ENCODE assay signal across 2 cellular contexts in the genomic region with DNA sequence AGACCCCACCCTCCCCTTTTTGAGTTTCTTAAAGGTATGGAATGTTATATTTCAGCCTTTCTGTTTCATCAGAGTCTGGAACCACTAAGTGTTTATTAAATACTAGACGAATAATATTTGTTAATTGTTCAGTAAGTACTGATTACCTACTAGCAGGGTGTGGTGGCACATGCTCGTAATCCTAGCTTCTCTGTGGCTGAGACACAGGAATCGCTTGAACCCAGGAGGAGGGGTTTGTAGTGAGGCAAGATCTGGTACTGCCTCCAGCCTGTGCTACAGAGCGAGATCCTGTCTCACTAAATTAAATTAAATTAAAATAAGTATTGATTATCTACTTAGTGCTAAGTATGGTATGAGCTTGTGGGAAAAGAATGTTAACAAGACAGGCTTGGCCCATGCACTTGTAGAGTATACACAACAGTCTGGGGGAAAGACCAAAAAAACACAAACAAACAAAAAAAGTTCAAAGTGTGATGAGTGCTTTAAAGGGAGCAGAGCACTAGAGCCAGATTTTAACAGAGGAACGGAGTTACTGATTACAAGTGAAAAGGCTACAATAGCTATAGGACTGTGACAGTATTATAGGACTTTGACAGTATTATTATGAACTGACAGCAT.
TF ChIP-seq lines count a peak whose summit lies in the region.

No MANE protein-coding gene starts in this region.

TF ChIP-seq in IMR-90, 13 proteins besides CTCF, POLR2A, EP300 and RAD21:
- TF ChIP-seq MXI1 (IDR thresholded peaks at IDR 0.05; ENCODE audit: borderline replicate concordance, low read depth, low read length), result no peak
- no peak for TF ChIP-seq NFE2L2 (IDR thresholded peaks at IDR 0.05; ENCODE audit: low read depth, low read length)
- no peak for TF ChIP-seq FOS (IDR thresholded peaks at IDR 0.05; ENCODE audit: low read depth, low read length)
- no peak for TF ChIP-seq SMC3 (IDR thresholded peaks at IDR 0.05; ENCODE audit: low read depth, low read length)
- TF ChIP-seq RFX5 (IDR thresholded peaks at IDR 0.05; ENCODE audit: low read depth, low read length), result no peak
- no peak for TF ChIP-seq ELK1 (IDR thresholded peaks at IDR 0.05; ENCODE audit: borderline replicate concordance, low read depth, low read length)
- no peak for TF ChIP-seq CEBPB (IDR thresholded peaks at IDR 0.05; ENCODE audit: low read depth, low read length)
- no peak for TF ChIP-seq RCOR1 (IDR thresholded peaks at IDR 0.05; ENCODE audit: insufficient replicate concordance, low read length)
- TF ChIP-seq USF2 (IDR thresholded peaks at IDR 0.05; ENCODE audit: low read depth, low read length), result no peak
- TF ChIP-seq MAFK (IDR thresholded peaks at IDR 0.05; ENCODE audit: low read depth, low read length), result no peak
- TF ChIP-seq CHD1 (IDR thresholded peaks at IDR 0.05; ENCODE audit: low read depth, low read length), result no peak
- no peak for TF ChIP-seq BHLHE40 (IDR thresholded peaks at IDR 0.05; ENCODE audit: low read depth, low read length)
- TF ChIP-seq MAZ (IDR thresholded peaks at IDR 0.05; ENCODE audit: borderline replicate concordance, low read depth, low read length), result no peak

TF ChIP-seq in GM12878, 131 proteins besides CTCF, POLR2A, EP300 and RAD21:
- TF ChIP-seq, protein P1, sequence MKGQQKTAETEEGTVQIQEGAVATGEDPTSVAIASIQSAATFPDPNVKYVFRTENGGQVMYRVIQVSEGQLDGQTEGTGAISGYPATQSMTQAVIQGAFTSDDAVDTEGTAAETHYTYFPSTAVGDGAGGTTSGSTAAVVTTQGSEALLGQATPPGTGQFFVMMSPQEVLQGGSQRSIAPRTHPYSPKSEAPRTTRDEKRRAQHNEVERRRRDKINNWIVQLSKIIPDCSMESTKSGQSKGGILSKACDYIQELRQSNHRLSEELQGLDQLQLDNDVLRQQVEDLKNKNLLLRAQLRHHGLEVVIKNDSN (IDR thresholded peaks at IDR 0.05; ENCODE audit: borderline replicate concordance, extremely low read length, insufficient read depth, low read depth, low read length), result no peak
- TF ChIP-seq SIN3A (IDR thresholded peaks at IDR 0.05; ENCODE audit: low read depth, low read length) (no peak), POU2F2 (IDR thresholded peaks at IDR 0.05; ENCODE audit: borderline replicate concordance, low read depth, low read length) (no peak), PKNOX1 (IDR thresholded peaks at IDR 0.05) (no peak), ZNF217 (IDR thresholded peaks at IDR 0.05) (no peak), CEBPB (IDR thresholded peaks at IDR 0.05; ENCODE audit: borderline replicate concordance in 1 of 2, low read depth in 2 of 2, low read length in 2 of 2) (no peak), RB1 (IDR thresholded peaks at IDR 0.05; ENCODE audit: borderline replicate concordance) (no peak), MYC (IDR thresholded peaks at IDR 0.05; ENCODE audit: insufficient read depth, insufficient read length, insufficient replicate concordance, low read length, severe bottlenecking) (no peak), PBX3 (IDR thresholded peaks at IDR 0.05; ENCODE audit: insufficient replicate concordance, low read depth, low read length) (no peak), ZBTB40 (IDR thresholded peaks at IDR 0.05; ENCODE audit: borderline replicate concordance) (no peak), USF2 (IDR thresholded peaks at IDR 0.05; ENCODE audit: borderline replicate concordance, low read depth, low read length) (no peak; the same call in 1 of the 2 replicates), NBN (IDR thresholded peaks at IDR 0.05) (no peak), ZNF384 (IDR thresholded peaks at IDR 0.05; ENCODE audit: borderline replicate concordance, low read depth, low read length) (no peak), SMAD5 (IDR thresholded peaks at IDR 0.05; ENCODE audit: low read depth) (no peak), GATAD2B (conservative IDR thresholded peaks at IDR 0.05; ENCODE audit: low read depth) (no peak), PAX5 (IDR thresholded peaks at IDR 0.05; ENCODE audit: borderline replicate concordance, low read depth, low read length) (no peak), BCLAF1 (IDR thresholded peaks at IDR 0.05) (no peak), NFXL1 (IDR thresholded peaks at IDR 0.05; ENCODE audit: borderline replicate concordance) (no peak)
- TF ChIP-seq, protein P2, sequence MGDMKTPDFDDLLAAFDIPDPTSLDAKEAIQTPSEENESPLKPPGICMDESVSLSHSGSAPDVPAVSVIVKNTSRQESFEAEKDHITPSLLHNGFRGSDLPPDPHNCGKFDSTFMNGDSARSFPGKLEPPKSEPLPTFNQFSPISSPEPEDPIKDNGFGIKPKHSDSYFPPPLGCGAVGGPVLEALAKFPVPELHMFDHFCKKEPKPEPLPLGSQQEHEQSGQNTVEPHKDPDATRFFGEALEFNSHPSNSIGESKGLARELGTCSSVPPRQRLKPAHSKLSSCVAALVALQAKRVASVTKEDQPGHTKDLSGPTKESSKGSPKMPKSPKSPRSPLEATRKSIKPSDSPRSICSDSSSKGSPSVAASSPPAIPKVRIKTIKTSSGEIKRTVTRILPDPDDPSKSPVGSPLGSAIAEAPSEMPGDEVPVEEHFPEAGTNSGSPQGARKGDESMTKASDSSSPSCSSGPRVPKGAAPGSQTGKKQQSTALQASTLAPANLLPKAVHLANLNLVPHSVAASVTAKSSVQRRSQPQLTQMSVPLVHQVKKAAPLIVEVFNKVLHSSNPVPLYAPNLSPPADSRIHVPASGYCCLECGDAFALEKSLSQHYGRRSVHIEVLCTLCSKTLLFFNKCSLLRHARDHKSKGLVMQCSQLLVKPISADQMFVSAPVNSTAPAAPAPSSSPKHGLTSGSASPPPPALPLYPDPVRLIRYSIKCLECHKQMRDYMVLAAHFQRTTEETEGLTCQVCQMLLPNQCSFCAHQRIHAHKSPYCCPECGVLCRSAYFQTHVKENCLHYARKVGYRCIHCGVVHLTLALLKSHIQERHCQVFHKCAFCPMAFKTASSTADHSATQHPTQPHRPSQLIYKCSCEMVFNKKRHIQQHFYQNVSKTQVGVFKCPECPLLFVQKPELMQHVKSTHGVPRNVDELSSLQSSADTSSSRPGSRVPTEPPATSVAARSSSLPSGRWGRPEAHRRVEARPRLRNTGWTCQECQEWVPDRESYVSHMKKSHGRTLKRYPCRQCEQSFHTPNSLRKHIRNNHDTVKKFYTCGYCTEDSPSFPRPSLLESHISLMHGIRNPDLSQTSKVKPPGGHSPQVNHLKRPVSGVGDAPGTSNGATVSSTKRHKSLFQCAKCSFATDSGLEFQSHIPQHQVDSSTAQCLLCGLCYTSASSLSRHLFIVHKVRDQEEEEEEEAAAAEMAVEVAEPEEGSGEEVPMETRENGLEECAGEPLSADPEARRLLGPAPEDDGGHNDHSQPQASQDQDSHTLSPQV (IDR thresholded peaks at IDR 0.05), result no peak
- TF ChIP-seq, protein P3, sequence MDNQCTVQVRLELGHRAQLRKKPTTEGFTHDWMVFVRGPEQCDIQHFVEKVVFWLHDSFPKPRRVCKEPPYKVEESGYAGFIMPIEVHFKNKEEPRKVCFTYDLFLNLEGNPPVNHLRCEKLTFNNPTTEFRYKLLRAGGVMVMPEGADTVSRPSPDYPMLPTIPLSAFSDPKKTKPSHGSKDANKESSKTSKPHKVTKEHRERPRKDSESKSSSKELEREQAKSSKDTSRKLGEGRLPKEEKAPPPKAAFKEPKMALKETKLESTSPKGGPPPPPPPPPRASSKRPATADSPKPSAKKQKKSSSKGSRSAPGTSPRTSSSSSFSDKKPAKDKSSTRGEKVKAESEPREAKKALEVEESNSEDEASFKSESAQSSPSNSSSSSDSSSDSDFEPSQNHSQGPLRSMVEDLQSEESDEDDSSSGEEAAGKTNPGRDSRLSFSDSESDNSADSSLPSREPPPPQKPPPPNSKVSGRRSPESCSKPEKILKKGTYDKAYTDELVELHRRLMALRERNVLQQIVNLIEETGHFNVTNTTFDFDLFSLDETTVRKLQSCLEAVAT (IDR thresholded peaks at IDR 0.05), result no peak
